1 cellular context compared by ENCODE assay signal in the genomic region with DNA sequence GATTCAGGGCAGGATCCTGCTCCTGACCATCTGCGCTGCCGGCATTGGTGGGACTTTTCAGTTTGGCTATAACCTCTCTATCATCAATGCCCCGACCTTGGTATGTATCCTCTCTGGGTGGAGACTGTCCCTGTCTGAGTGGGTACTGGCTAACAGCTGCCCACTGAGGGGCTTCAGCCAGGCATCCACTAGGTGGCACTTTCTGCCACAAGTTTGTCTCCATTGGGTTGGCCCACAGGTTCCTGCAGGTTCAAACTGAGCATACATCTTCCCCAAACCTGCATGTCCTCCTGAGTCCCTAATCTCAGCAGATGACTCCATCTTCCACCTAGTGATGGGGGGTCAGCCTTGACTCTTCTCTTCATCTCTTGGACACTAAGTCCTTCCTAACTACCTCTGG.
A peak's percentile ranks its signal among the peaks of the same experiment; 100 is the strongest.
TF ChIP-seq lines count a peak whose summit lies in the region.

No MANE protein-coding gene starts in this region.

TF ChIP-seq in HepG2, 621 proteins besides CTCF, POLR2A, EP300 and RAD21:
- TF ChIP-seq, protein P1, sequence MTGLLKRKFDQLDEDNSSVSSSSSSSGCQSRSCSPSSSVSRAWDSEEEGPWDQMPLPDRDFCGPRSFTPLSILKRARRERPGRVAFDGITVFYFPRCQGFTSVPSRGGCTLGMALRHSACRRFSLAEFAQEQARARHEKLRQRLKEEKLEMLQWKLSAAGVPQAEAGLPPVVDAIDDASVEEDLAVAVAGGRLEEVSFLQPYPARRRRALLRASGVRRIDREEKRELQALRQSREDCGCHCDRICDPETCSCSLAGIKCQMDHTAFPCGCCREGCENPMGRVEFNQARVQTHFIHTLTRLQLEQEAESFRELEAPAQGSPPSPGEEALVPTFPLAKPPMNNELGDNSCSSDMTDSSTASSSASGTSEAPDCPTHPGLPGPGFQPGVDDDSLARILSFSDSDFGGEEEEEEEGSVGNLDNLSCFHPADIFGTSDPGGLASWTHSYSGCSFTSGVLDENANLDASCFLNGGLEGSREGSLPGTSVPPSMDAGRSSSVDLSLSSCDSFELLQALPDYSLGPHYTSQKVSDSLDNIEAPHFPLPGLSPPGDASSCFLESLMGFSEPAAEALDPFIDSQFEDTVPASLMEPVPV (CRISPR knock-in tag; IDR thresholded peaks at IDR 0.05): no peak
- no peak for TF ChIP-seq KLF15 (CRISPR knock-in tag; IDR thresholded peaks at IDR 0.05; ENCODE audit: borderline replicate concordance)
- TF ChIP-seq, protein P2, sequence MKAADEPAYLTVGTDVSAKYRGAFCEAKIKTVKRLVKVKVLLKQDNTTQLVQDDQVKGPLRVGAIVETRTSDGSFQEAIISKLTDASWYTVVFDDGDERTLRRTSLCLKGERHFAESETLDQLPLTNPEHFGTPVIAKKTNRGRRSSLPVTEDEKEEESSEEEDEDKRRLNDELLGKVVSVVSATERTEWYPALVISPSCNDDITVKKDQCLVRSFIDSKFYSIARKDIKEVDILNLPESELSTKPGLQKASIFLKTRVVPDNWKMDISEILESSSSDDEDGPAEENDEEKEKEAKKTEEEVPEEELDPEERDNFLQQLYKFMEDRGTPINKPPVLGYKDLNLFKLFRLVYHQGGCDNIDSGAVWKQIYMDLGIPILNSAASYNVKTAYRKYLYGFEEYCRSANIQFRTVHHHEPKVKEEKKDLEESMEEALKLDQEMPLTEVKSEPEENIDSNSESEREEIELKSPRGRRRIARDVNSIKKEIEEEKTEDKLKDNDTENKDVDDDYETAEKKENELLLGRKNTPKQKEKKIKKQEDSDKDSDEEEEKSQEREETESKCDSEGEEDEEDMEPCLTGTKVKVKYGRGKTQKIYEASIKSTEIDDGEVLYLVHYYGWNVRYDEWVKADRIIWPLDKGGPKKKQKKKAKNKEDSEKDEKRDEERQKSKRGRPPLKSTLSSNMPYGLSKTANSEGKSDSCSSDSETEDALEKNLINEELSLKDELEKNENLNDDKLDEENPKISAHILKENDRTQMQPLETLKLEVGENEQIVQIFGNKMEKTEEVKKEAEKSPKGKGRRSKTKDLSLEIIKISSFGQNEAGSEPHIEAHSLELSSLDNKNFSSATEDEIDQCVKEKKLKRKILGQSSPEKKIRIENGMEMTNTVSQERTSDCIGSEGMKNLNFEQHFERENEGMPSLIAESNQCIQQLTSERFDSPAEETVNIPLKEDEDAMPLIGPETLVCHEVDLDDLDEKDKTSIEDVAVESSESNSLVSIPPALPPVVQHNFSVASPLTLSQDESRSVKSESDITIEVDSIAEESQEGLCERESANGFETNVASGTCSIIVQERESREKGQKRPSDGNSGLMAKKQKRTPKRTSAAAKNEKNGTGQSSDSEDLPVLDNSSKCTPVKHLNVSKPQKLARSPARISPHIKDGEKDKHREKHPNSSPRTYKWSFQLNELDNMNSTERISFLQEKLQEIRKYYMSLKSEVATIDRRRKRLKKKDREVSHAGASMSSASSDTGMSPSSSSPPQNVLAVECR (CRISPR knock-in tag; IDR thresholded peaks at IDR 0.05; ENCODE audit: borderline replicate concordance): peak; percentile 20; the same call in 1 of the 2 replicates
- peak; percentile 76 for TF ChIP-seq STAG1 (CRISPR knock-in tag; IDR thresholded peaks at IDR 0.05)
- TF ChIP-seq, protein P3, sequence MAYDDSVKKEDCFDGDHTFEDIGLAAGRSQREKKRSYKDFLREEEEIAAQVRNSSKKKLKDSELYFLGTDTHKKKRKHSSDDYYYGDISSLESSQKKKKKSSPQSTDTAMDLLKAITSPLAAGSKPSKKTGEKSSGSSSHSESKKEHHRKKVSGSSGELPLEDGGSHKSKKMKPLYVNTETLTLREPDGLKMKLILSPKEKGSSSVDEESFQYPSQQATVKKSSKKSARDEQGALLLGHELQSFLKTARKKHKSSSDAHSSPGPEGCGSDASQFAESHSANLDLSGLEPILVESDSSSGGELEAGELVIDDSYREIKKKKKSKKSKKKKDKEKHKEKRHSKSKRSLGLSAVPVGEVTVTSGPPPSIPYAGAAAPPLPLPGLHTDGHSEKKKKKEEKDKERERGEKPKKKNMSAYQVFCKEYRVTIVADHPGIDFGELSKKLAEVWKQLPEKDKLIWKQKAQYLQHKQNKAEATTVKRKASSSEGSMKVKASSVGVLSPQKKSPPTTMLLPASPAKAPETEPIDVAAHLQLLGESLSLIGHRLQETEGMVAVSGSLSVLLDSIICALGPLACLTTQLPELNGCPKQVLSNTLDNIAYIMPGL (CRISPR knock-in tag; IDR thresholded peaks at IDR 0.05; ENCODE audit: borderline replicate concordance in 1 of 2, low read depth in 1 of 2): 0 out of 4 replicates have a peak, but pooled peaks of 1 of the 2 experiments have one; percentile 15
- TF ChIP-seq ZBTB7B (CRISPR knock-in tag; IDR thresholded peaks at IDR 0.05): 0 out of 2 replicates have a peak, but pooled peaks have one; percentile 43
- TF ChIP-seq, protein P4, sequence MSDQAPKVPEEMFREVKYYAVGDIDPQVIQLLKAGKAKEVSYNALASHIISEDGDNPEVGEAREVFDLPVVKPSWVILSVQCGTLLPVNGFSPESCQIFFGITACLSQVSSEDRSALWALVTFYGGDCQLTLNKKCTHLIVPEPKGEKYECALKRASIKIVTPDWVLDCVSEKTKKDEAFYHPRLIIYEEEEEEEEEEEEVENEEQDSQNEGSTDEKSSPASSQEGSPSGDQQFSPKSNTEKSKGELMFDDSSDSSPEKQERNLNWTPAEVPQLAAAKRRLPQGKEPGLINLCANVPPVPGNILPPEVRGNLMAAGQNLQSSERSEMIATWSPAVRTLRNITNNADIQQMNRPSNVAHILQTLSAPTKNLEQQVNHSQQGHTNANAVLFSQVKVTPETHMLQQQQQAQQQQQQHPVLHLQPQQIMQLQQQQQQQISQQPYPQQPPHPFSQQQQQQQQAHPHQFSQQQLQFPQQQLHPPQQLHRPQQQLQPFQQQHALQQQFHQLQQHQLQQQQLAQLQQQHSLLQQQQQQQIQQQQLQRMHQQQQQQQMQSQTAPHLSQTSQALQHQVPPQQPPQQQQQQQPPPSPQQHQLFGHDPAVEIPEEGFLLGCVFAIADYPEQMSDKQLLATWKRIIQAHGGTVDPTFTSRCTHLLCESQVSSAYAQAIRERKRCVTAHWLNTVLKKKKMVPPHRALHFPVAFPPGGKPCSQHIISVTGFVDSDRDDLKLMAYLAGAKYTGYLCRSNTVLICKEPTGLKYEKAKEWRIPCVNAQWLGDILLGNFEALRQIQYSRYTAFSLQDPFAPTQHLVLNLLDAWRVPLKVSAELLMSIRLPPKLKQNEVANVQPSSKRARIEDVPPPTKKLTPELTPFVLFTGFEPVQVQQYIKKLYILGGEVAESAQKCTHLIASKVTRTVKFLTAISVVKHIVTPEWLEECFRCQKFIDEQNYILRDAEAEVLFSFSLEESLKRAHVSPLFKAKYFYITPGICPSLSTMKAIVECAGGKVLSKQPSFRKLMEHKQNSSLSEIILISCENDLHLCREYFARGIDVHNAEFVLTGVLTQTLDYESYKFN (CRISPR knock-in tag; conservative IDR thresholded peaks at IDR 0.05): no peak
- TF ChIP-seq, protein P5, sequence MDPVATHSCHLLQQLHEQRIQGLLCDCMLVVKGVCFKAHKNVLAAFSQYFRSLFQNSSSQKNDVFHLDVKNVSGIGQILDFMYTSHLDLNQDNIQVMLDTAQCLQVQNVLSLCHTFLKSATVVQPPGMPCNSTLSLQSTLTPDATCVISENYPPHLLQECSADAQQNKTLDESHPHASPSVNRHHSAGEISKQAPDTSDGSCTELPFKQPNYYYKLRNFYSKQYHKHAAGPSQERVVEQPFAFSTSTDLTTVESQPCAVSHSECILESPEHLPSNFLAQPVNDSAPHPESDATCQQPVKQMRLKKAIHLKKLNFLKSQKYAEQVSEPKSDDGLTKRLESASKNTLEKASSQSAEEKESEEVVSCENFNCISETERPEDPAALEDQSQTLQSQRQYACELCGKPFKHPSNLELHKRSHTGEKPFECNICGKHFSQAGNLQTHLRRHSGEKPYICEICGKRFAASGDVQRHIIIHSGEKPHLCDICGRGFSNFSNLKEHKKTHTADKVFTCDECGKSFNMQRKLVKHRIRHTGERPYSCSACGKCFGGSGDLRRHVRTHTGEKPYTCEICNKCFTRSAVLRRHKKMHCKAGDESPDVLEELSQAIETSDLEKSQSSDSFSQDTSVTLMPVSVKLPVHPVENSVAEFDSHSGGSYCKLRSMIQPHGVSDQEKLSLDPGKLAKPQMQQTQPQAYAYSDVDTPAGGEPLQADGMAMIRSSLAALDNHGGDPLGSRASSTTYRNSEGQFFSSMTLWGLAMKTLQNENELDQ (CRISPR knock-in tag; IDR thresholded peaks at IDR 0.05; ENCODE audit: borderline replicate concordance): no peak
- TF ChIP-seq TAF1 (CRISPR knock-in tag; IDR thresholded peaks at IDR 0.05): no peak
- TF ChIP-seq, protein P6, sequence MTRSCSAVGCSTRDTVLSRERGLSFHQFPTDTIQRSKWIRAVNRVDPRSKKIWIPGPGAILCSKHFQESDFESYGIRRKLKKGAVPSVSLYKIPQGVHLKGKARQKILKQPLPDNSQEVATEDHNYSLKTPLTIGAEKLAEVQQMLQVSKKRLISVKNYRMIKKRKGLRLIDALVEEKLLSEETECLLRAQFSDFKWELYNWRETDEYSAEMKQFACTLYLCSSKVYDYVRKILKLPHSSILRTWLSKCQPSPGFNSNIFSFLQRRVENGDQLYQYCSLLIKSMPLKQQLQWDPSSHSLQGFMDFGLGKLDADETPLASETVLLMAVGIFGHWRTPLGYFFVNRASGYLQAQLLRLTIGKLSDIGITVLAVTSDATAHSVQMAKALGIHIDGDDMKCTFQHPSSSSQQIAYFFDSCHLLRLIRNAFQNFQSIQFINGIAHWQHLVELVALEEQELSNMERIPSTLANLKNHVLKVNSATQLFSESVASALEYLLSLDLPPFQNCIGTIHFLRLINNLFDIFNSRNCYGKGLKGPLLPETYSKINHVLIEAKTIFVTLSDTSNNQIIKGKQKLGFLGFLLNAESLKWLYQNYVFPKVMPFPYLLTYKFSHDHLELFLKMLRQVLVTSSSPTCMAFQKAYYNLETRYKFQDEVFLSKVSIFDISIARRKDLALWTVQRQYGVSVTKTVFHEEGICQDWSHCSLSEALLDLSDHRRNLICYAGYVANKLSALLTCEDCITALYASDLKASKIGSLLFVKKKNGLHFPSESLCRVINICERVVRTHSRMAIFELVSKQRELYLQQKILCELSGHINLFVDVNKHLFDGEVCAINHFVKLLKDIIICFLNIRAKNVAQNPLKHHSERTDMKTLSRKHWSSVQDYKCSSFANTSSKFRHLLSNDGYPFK (CRISPR knock-in tag; IDR thresholded peaks at IDR 0.05; ENCODE audit: borderline replicate concordance): 0 out of 2 replicates have a peak, but pooled peaks have one; percentile 18
- TF ChIP-seq REPIN1 (CRISPR knock-in tag; IDR thresholded peaks at IDR 0.05; ENCODE audit: borderline replicate concordance, low read depth): no peak
- TF ChIP-seq SMC3 (IDR thresholded peaks at IDR 0.05; ENCODE audit: low read length): peak; percentile 64
- TF ChIP-seq LCORL (IDR thresholded peaks at IDR 0.05): no peak
- TF ChIP-seq LCORL (CRISPR knock-in tag; IDR thresholded peaks at IDR 0.05): 0 out of 2 replicates have a peak, but pooled peaks have one; percentile 27
- no peak for TF ChIP-seq ZNF547 (CRISPR knock-in tag; IDR thresholded peaks at IDR 0.05)
- TF ChIP-seq RBAK (CRISPR knock-in tag; IDR thresholded peaks at IDR 0.05): no peak
- TF ChIP-seq, protein P7, sequence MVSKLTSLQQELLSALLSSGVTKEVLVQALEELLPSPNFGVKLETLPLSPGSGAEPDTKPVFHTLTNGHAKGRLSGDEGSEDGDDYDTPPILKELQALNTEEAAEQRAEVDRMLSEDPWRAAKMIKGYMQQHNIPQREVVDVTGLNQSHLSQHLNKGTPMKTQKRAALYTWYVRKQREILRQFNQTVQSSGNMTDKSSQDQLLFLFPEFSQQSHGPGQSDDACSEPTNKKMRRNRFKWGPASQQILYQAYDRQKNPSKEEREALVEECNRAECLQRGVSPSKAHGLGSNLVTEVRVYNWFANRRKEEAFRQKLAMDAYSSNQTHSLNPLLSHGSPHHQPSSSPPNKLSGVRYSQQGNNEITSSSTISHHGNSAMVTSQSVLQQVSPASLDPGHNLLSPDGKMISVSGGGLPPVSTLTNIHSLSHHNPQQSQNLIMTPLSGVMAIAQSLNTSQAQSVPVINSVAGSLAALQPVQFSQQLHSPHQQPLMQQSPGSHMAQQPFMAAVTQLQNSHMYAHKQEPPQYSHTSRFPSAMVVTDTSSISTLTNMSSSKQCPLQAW (CRISPR knock-in tag; IDR thresholded peaks at IDR 0.05): 0 out of 2 replicates have a peak, but pooled peaks have one; percentile 29
